29 cellular contexts compared by ENCODE assay signal in the genomic region with DNA sequence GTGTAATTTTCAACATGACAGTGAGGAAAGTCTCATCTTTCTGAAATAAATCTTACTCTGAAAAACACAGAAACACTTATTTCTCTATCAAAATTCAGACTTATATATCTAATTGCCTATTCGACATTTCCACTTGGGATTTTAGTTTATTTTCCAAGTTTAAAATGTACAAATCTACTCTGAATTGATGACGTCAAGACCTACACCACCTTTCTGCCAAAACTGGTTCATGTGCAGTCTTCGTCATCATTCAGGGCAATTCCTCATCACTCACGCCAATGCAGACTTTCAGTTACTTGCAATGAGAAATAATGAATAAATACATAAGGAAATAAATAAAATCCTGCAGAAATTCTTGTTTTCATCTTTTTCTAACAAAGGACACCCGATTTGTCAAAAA.
"Had no signal": no experiment of that assay in that cellular context is flagged by ENCODE, and none has a peak within 500 bp of the region (broad histone marks: within the 10 kb centered on the region; RNA-seq: fewer than 3 reads in every experiment).

No MANE protein-coding gene starts in this region.

- H3K27me3 ChIP-seq: stomach, suprapubic skin, testis, thyroid gland, tibial artery, tibial nerve, transverse colon, upper lobe of left lung, upper lobe of right lung, uterus, vagina had no signal

- H3K36me3 ChIP-seq: stomach, suprapubic skin, thoracic aorta, thyroid gland, tibial artery, tibial nerve, transverse colon, upper lobe of left lung, upper lobe of right lung, uterus, vagina had no signal

- H3K27me3 Mint-ChIP-seq: stimulated activated memory B cell treated with anti-CD40 and anti-IgM and Interleukin-4, amounts not matched to agents 10 μg/mL and 1 μg/mL and 100 μg/mL, for 72 hours; stimulated activated naive B cell treated with anti-CD40 and anti-IgM and Interleukin-4, amounts not matched to agents 10 μg/mL and 1 μg/mL and 100 μg/mL, for 72 hours; stimulated activated naive CD8-positive, alpha-beta T cell treated with anti-CD3 and anti-CD28 coated beads, Interleukin-15, amount 100 ng/mL, for 72 hours; stimulated activated naive CD8-positive, alpha-beta T cell treated with anti-CD3 and anti-CD28 coated beads, Interleukin-15, Interleukin-2, amounts not matched to agents 100 ng/mL and 50 ng/mL, for 24 hours; type B pancreatic cell had no signal

- DNase-seq: stimulated activated CD4-positive, alpha-beta T cell treated with anti-CD3 and anti-CD28 coated beads, Interleukin-2, amount 100 ng/mL, for 48 hours; stimulated activated CD4-positive, alpha-beta T cell treated with anti-CD3 and anti-CD28 coated beads, Interleukin-4, amount 100 ng/mL, for 1 hour; stimulated activated CD4-positive, alpha-beta T cell treated with anti-CD3 and anti-CD28 coated beads, Interleukin-4, amount 100 ng/mL, for 24 hours; stimulated activated CD4-positive, alpha-beta T cell treated with anti-CD3 and anti-CD28 coated beads, Interleukin-4, amount 100 ng/mL, for 4 hours; stimulated activated CD8-positive, alpha-beta memory T cell treated with anti-CD3 and anti-CD28 coated beads, Interleukin-4, amount 100 ng/mL, for 48 hours; stimulated activated naive B cell treated with anti-CD40 and anti-IgM and Interleukin-4, amounts not matched to agents 10 μg/mL and 1 μg/mL and 100 μg/mL, for 72 hours; stimulated activated naive CD4-positive, alpha-beta T cell; stimulated activated naive CD4-positive, alpha-beta T cell treated with Interleukin-2 at 50 U/mL for 16 hours; stimulated activated naive CD8-positive, alpha-beta T cell treated with anti-CD3 and anti-CD28 coated beads, Interleukin-15, amount 100 ng/mL, for 72 hours; stimulated activated naive CD8-positive, alpha-beta T cell treated with anti-CD3 and anti-CD28 coated beads, Interleukin-15, Interleukin-2, amounts not matched to agents 100 U/mL and 50 U/mL, for 24 hours; stomach; substantia nigra; testis; thyroid gland; tibial artery; transverse colon; trophoblast cell; upper lobe of left lung; upper lobe of right lung; uterus had no signal

- H3K36me3 Mint-ChIP-seq: stimulated activated effector memory CD8-positive, alpha-beta T cell treated with anti-CD3 and anti-CD28 coated beads, Interleukin-12 subunit alpha, Interleukin-12 subunit beta, amount 100 ng/mL, for 72 hours; stimulated activated memory B cell treated with anti-CD40 and anti-IgM and Interleukin-4, amounts not matched to agents 10 μg/mL and 1 μg/mL and 100 μg/mL, for 72 hours; stimulated activated naive B cell treated with anti-CD40 and anti-IgM and Interleukin-4, amounts not matched to agents 10 μg/mL and 1 μg/mL and 100 μg/mL, for 72 hours; type B pancreatic cell had no signal

- H3K4me3 ChIP-seq: stomach, suprapubic skin, testis, thoracic aorta, thyroid gland, tibial artery, tibial nerve, transverse colon, upper lobe of left lung, upper lobe of right lung, uterus, vagina had no signal

- H3K9me3 Mint-ChIP-seq: stimulated activated memory B cell treated with anti-CD40 and anti-IgM and Interleukin-4, amounts not matched to agents 10 μg/mL and 1 μg/mL and 100 μg/mL, for 72 hours; stimulated activated naive B cell treated with anti-CD40 and anti-IgM and Interleukin-4, amounts not matched to agents 10 μg/mL and 1 μg/mL and 100 μg/mL, for 72 hours; stimulated activated naive CD8-positive, alpha-beta T cell treated with anti-CD3 and anti-CD28 coated beads, Interleukin-15, amount 100 ng/mL, for 72 hours; type B pancreatic cell had no signal

- H3K4me1 ChIP-seq: stomach, suprapubic skin, testis, thyroid gland, tibial artery, tibial nerve, transverse colon, upper lobe of left lung, upper lobe of right lung, uterus, vagina had no signal

- H3K4me3 Mint-ChIP-seq: stimulated activated effector memory CD8-positive, alpha-beta T cell treated with anti-CD3 and anti-CD28 coated beads, Interleukin-12 subunit alpha, Interleukin-12 subunit beta, amount 100 ng/mL, for 72 hours; stimulated activated memory B cell treated with anti-CD40 and anti-IgM and Interleukin-4, amounts not matched to agents 10 μg/mL and 1 μg/mL and 100 μg/mL, for 72 hours; stimulated activated naive B cell treated with anti-CD40 and anti-IgM and Interleukin-4, amounts not matched to agents 10 μg/mL and 1 μg/mL and 100 μg/mL, for 72 hours; stimulated activated naive CD8-positive, alpha-beta T cell treated with anti-CD3 and anti-CD28 coated beads, Interleukin-15, amount 100 ng/mL, for 72 hours; stimulated activated naive CD8-positive, alpha-beta T cell treated with anti-CD3 and anti-CD28 coated beads, Interleukin-15, Interleukin-2, amounts not matched to agents 100 ng/mL and 50 ng/mL, for 24 hours; type B pancreatic cell had no signal

- H3K27ac ChIP-seq: stomach, suprapubic skin, testis, thoracic aorta, thyroid gland, tibial artery, tibial nerve, transverse colon, upper lobe of left lung, upper lobe of right lung, uterus, vagina had no signal

- H3K4me1 Mint-ChIP-seq: stimulated activated effector memory CD8-positive, alpha-beta T cell treated with anti-CD3 and anti-CD28 coated beads, Interleukin-12 subunit alpha, Interleukin-12 subunit beta, amount 100 ng/mL, for 72 hours; stimulated activated memory B cell treated with anti-CD40 and anti-IgM and Interleukin-4, amounts not matched to agents 10 μg/mL and 1 μg/mL and 100 μg/mL, for 72 hours; stimulated activated naive B cell treated with anti-CD40 and anti-IgM and Interleukin-4, amounts not matched to agents 10 μg/mL and 1 μg/mL and 100 μg/mL, for 72 hours; stimulated activated naive CD8-positive, alpha-beta T cell treated with anti-CD3 and anti-CD28 coated beads, Interleukin-15, amount 100 ng/mL, for 72 hours had no signal

- ATAC-seq: stimulated activated effector memory CD8-positive, alpha-beta T cell treated with anti-CD3 and anti-CD28 coated beads, Interleukin-12 subunit alpha, Interleukin-12 subunit beta, amount 100 ng/mL, for 72 hours; stimulated activated memory B cell treated with anti-CD40 and anti-IgM and Interleukin-4, amounts not matched to agents 10 μg/mL and 1 μg/mL and 100 μg/mL, for 72 hours; stimulated activated naive B cell treated with anti-CD40 and anti-IgM and Interleukin-4, amounts not matched to agents 10 μg/mL and 1 μg/mL and 100 μg/mL, for 72 hours; stimulated activated naive CD8-positive, alpha-beta T cell treated with anti-CD3 and anti-CD28 coated beads, Interleukin-15, amount 100 ng/mL, for 72 hours; stimulated activated naive CD8-positive, alpha-beta T cell treated with anti-CD3 and anti-CD28 coated beads, Interleukin-15, Interleukin-2, amounts not matched to agents 100 U/mL and 50 U/mL, for 24 hours; upper lobe of right lung had no signal

- H3K27ac Mint-ChIP-seq: stimulated activated effector memory CD8-positive, alpha-beta T cell treated with anti-CD3 and anti-CD28 coated beads, Interleukin-12 subunit alpha, Interleukin-12 subunit beta, amount 100 ng/mL, for 72 hours; stimulated activated memory B cell treated with anti-CD40 and anti-IgM and Interleukin-4, amounts not matched to agents 10 μg/mL and 1 μg/mL and 100 μg/mL, for 72 hours; stimulated activated naive B cell treated with anti-CD40 and anti-IgM and Interleukin-4, amounts not matched to agents 10 μg/mL and 1 μg/mL and 100 μg/mL, for 72 hours; stimulated activated naive CD8-positive, alpha-beta T cell treated with anti-CD3 and anti-CD28 coated beads, Interleukin-15, amount 100 ng/mL, for 72 hours; stimulated activated naive CD8-positive, alpha-beta T cell treated with anti-CD3 and anti-CD28 coated beads, Interleukin-15, Interleukin-2, amounts not matched to agents 100 ng/mL and 50 ng/mL, for 24 hours; type B pancreatic cell had no signal

- FAIRE-seq: urothelium cell line had no signal

- H3K9me3 ChIP-seq: suprapubic skin, testis, thoracic aorta, thyroid gland, tibial artery, tibial nerve, transverse colon, upper lobe of left lung, upper lobe of right lung, uterus, vagina had no signal
